In the genomic region with DNA sequence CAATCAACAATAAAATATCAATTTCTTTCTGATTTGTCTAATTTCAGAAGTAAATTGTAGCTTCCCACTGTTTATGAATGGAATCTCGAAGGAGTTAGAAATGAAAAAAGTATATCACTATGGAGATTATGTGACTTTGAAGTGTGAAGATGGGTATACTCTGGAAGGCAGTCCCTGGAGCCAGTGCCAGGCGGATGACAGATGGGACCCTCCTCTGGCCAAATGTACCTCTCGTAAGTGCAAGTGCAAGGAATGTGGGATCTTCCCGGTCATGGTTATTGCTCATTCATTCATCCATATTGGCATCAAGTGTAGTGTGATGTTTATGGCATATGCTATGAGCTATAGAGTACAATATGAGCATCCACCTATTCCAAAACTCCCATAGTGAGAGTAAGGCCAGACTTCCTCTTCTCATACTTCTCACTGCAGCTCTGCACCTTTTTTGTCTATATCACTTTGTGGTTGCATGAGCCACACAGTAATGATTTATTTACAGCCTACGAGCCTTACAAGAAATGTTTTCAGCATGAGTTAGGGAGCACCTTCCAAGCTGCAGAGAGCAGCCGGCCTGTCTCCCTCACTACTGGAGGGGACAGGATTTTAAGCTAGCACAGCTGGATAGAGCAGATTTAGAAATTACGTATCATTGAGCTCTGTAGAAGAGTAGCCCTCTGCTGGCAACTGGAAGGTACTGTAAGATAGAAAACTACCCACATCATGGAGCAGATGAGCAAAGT, we compare ENCODE assay signal across 8 cellular contexts. TPM values are rescaled to one million over a fixed set of nuclear protein-coding genes. Genes with fewer than 3 reads are reported as not detected.
DNase-seq lines count a peak whose midpoint lies in the region; ATAC-seq and TF ChIP-seq lines count a peak whose summit lies in the region.

No MANE protein-coding gene starts in this region.

- H3K27me3 ChIP-seq in H7 (ENCODE audit: control insufficient read depth, insufficient read depth, low read length), result no peaks in the 10 kb centered on the region
- H3K27me3 ChIP-seq in dorsolateral prefrontal cortex, result no peaks in the 10 kb centered on the region
- H3K27me3 ChIP-seq in mesenchymal stem cell (ENCODE audit: control insufficient read depth in 1 of 2, insufficient read depth in 1 of 2, low read length in 2 of 2), result peaks cover 0 to 12% of the 10 kb centered on the region in 2 experiments
- H3K27me3 ChIP-seq in aorta (ENCODE audit: control insufficient read depth in 1 of 2, insufficient read depth in 2 of 2, low read length in 1 of 2), result no peaks in the 10 kb centered on the region

- H3K18ac ChIP-seq in mesenchymal stem cell (ENCODE audit: low read depth in 1 of 2, low read length in 2 of 2), result no peak overlapping the region

- no peak overlapping the region for H3K9ac ChIP-seq in mesenchymal stem cell (ENCODE audit: low read length)

- TF ChIP-seq CTCF in dorsolateral prefrontal cortex (IDR thresholded peaks at IDR 0.05 in 54 of 56, conservative IDR thresholded peaks at IDR 0.05 in 2 of 56; ENCODE audit: low read depth in 1 of 56, partially characterized antibody in 56 of 56), result peak; percentile 52 to 94 (median 81)

- no peak overlapping the region for H2BK12ac ChIP-seq in mesenchymal stem cell (ENCODE audit: low read length in 2 of 2)

- H3K79me1 ChIP-seq in mesenchymal stem cell (replicated peaks; ENCODE audit: low read length, poor library complexity, severe bottlenecking), result no peaks in the 10 kb centered on the region

- H4K8ac ChIP-seq in mesenchymal stem cell (ENCODE audit: low read length), result no peak overlapping the region

- DNase-seq in A172 (ENCODE audit: low spot score), result peak; percentile 43
- DNase-seq in GF-D8 (lab: John Stamatoyannopoulos, UW), result peak; percentile 8
- peak; percentile 40 for DNase-seq in H7
- peak; percentile 80 to 90 for DNase-seq in Kasumi-1 (lab: John Stamatoyannopoulos, UW)
- peak; percentile 47 for DNase-seq in RPMI7951 (ENCODE audit: low read depth)
- DNase-seq in dorsolateral prefrontal cortex, result peak in 1 of 10 donors; percentile 4
- DNase-seq in mesenchymal stem cell, result peak; percentile 58
- DNase-seq in aorta, result no peak

- H2AK5ac ChIP-seq in mesenchymal stem cell (ENCODE audit: low read length, severe bottlenecking), result no peak overlapping the region

- no peaks in the 10 kb centered on the region for H3K36me3 ChIP-seq in H7 (replicated peaks; ENCODE audit: control insufficient read depth, insufficient read depth, low read length)
- H3K36me3 ChIP-seq in mesenchymal stem cell (ENCODE audit: control insufficient read depth in 1 of 2, insufficient read depth in 2 of 2, low read depth in 1 of 2, low read length in 2 of 2), result no peaks in the 10 kb centered on the region
- H3K36me3 ChIP-seq in aorta (ENCODE audit: control insufficient read depth in 1 of 2, insufficient read depth in 2 of 2, low read length in 1 of 2), result no peaks in the 10 kb centered on the region

- no peak overlapping the region for H2AFZ ChIP-seq in mesenchymal stem cell (ENCODE audit: low read depth, low read length)

- H3K4me3 ChIP-seq in H7 (ENCODE audit: insufficient read depth, low read depth, low read length) (no peak overlapping the region), dorsolateral prefrontal cortex (peak overlapping the region in 1 of 59 donors; percentile 4), mesenchymal stem cell (ENCODE audit: insufficient read depth in 1 of 2, low read depth in 1 of 2, low read length in 2 of 2) (no peak overlapping the region), aorta (ENCODE audit: low read length in 2 of 2) (no peak overlapping the region)

- H3K9me3 ChIP-seq in mesenchymal stem cell (ENCODE audit: control insufficient read depth, low read length) (no peaks in the 10 kb centered on the region), aorta (ENCODE audit: control insufficient read depth, low read length) (no peaks in the 10 kb centered on the region)

- H3K4me2 ChIP-seq in mesenchymal stem cell (ENCODE audit: low read length, poor library complexity, severe bottlenecking), result no peak overlapping the region

- peak; percentile 80 for ATAC-seq in aorta (ENCODE audit: low FRiP score)

- H3K4ac ChIP-seq in mesenchymal stem cell (ENCODE audit: low read depth in 1 of 2, low read length in 2 of 2), result no peak overlapping the region

- H2BK5ac ChIP-seq in mesenchymal stem cell (ENCODE audit: low read depth, low read length, poor library complexity, severe bottlenecking), result no peak overlapping the region

- H3K14ac ChIP-seq in mesenchymal stem cell (ENCODE audit: low read length in 2 of 2), result no peak overlapping the region

- WGBS in mesenchymal stem cell, result 48% methylated on average over 5 of the region's 7 CpGs
- WGBS in aorta, 2 donors, result 52 to 55% methylated on average over 7 of the region's 7 CpGs

- H2BK15ac ChIP-seq in mesenchymal stem cell (ENCODE audit: low read depth, poor library complexity, severe bottlenecking), result no peak overlapping the region

- no peak overlapping the region for H2BK120ac ChIP-seq in mesenchymal stem cell (ENCODE audit: low read depth, low read length)

- peak overlapping the region in 36 of 59 donors; percentile 9 to 78 (median 60) for H3K27ac ChIP-seq in dorsolateral prefrontal cortex
- H3K27ac ChIP-seq in mesenchymal stem cell (ENCODE audit: low read length, poor library complexity, severe bottlenecking), result no peak overlapping the region
- H3K27ac ChIP-seq in aorta (ENCODE audit: low read depth in 1 of 2, low read length in 2 of 2), result no peak overlapping the region

- intact Hi-C loops in dorsolateral prefrontal cortex (cut with DNase I) (no loop called here), aorta (cut with DNase I) (no loop called here)

- H3K23ac ChIP-seq in mesenchymal stem cell (ENCODE audit: low read length in 2 of 2), result no peak overlapping the region

- H3K4me1 ChIP-seq in mesenchymal stem cell (ENCODE audit: control insufficient read depth, insufficient read depth, low read depth, low read length) (no peaks in the 10 kb centered on the region), aorta (ENCODE audit: control insufficient read depth in 1 of 2, insufficient read depth in 2 of 2, low read length in 2 of 2) (no peaks in the 10 kb centered on the region)

- H4K91ac ChIP-seq in mesenchymal stem cell (ENCODE audit: low read length), result no peak overlapping the region

RNA-seq across cellular contexts. Expression of a gene that starts 24.9 kb away (rescaled TPM):
- not detected in 2 replicates for total RNA-seq in A172 (2014; rRNA removed; shearing (Covaris generic))
- 0.48 TPM in 1 of 2 replicates, not detected in the other for total RNA-seq in H7 (2014; rRNA removed; shearing (Covaris generic))
- total RNA-seq in RPMI7951 (2014; rRNA removed; shearing (Covaris generic)), result 0.24 TPM in 1 of 2 replicates, not detected in the other
- 1 to 10 TPM in 10 of 120 experiments, under 1 TPM in 7, not detected in 103; 0.28 to 3.5 (median 1.3) TPM for total RNA-seq in dorsolateral prefrontal cortex
- not detected for polyA plus RNA-seq in mesenchymal stem cell (2013, experiment 1 of 2)
- polyA plus RNA-seq in mesenchymal stem cell (2013, experiment 2 of 2), result not detected
- total RNA-seq in aorta, result under 1 TPM in 1 of 2 donors, not detected in 1; 0.24 TPM
- polyA plus RNA-seq in aorta, result not detected

Comparison
In these comparisons a context has a peak if more than half of its experiments do, and no peak if none do; other contexts are left out.
1. DNase-seq: peak in A172 (single experiment), GF-D8 (single experiment), H7 (single experiment), Kasumi-1 (2 of 2), RPMI7951 (single experiment) and mesenchymal stem cell (single experiment); none in aorta (0 of 2).
2. H3K27ac ChIP-seq: peak in dorsolateral prefrontal cortex (36 of 59); none in mesenchymal stem cell (single experiment) and aorta (0 of 2).